ENCODE assay signal across 13 cellular contexts in the genomic region with DNA sequence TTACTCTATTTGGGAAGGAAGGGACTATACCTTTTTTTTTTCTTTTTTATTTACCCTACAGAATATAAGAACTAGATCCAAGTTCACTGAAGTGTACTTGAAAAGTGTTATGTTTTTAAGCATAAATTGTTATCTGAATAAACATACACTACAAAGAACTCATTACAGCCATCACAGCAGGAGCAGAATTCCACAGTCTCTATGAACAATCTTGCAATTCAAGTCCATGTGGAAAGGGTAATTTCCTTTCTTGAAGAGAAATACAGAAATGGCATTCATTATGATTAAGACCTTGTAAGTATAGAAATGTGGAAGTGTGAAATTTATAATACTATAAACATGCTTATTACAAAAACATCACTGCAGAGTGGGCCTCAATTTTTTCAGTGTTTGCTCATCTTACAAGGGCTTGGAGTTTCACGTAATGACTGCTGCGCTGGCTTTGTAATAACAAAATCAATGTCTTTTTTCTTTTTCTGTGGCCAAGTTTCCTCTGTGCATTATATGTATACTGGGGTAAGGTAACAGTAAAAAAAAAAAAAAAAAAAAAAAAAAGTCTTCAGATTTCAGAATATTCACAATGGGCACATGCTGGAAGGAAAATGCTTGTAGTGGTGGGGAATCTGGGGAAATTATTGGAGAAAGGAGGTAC.
"Had no signal": no experiment of that assay in that cellular context is flagged by ENCODE, and none has a peak within 500 bp of the region (broad histone marks: within the 10 kb centered on the region; RNA-seq: fewer than 3 reads in every experiment).

No MANE protein-coding gene starts in this region.

- H3K27ac ChIP-seq: ascending aorta, gastrocnemius medialis, ovary, testis had no signal

- DNase-seq: central memory CD4-positive, alpha-beta T cell; cortex of kidney; effector memory CD4-positive, alpha-beta T cell; gastrocnemius medialis; left ventricle myocardium superior; mesenchymal stem cell; ovary; stimulated activated CD4-positive, alpha-beta T cell treated with anti-CD3 and anti-CD28 coated beads, Interleukin-2, amount 100 ng/mL, for 48 hours; stimulated activated naive CD4-positive, alpha-beta T cell treated with Interleukin-2 at 50 U/mL for 16 hours; testis had no signal

- H3K9me3 ChIP-seq: ascending aorta, gastrocnemius medialis, ovary, testis had no signal

- H3K4me3 ChIP-seq: ascending aorta, gastrocnemius medialis, ovary, testis had no signal

- H3K27me3 ChIP-seq: ascending aorta, gastrocnemius medialis, ovary, testis had no signal

- H3K36me3 ChIP-seq: ovary had no signal

- ATAC-seq: gastrocnemius medialis, left ventricle myocardium superior, Right ventricle myocardium inferior, SK-N-SH treated with all-trans-retinoic acid at 6 μM for 48 hours had no signal
